29 cellular contexts compared by ENCODE assay signal in genomic region chr22:47376322-47376700, GRCh38.
"Had no signal": no experiment of that assay in that cellular context is flagged by ENCODE, and none has a peak within 500 bp of the region (broad histone marks: within the 10 kb centered on the region; RNA-seq: fewer than 3 reads in every experiment).

No MANE protein-coding gene starts in this region.

- H3K4me3 ChIP-seq: ascending aorta, breast epithelium, cardiac muscle cell, esophagus muscularis mucosa, gastrocnemius medialis had no signal

- H3K4me1 ChIP-seq: ascending aorta, breast epithelium, esophagus muscularis mucosa, foreskin keratinocyte, gastrocnemius medialis had no signal

- ATAC-seq: activated naive CD4-positive, alpha-beta T cell treated with anti-CD3 and anti-CD28 coated beads, Interleukin-2, amount 50 U/mL, for 72 hours; activated T-cell treated with anti-CD3 and anti-CD28 coated beads, Interleukin-2, amount 50 U/mL, for 72 hours; effector memory CD8-positive, alpha-beta T cell; foreskin keratinocyte; gastrocnemius medialis had no signal

- H3K9me3 ChIP-seq: ascending aorta, breast epithelium, esophagus muscularis mucosa, gastrocnemius medialis had no signal

- H3K36me3 ChIP-seq: ascending aorta, breast epithelium, cardiac muscle cell, esophagus muscularis mucosa, gastrocnemius medialis had no signal

- H3K27me3 Mint-ChIP-seq: activated CD4-positive, alpha-beta memory T cell treated with anti-CD3 and anti-CD28 coated beads, Interleukin-2, amount 10 ng/mL, durations not matched to agents 7 days and 5 days; activated CD4-positive, alpha-beta T cell treated with anti-CD3 and anti-CD28 coated beads, Interleukin-2, amount 10 ng/mL, durations not matched to agents 7 days and 5 days; activated naive CD4-positive, alpha-beta T cell treated with anti-CD3 and anti-CD28 coated beads, Interleukin-2, amount 10 ng/mL, durations not matched to agents 7 days and 5 days; activated naive CD8-positive, alpha-beta T cell treated with anti-CD3 and anti-CD28 coated beads, Interleukin-2, amount 10 ng/mL, durations not matched to agents 7 days and 5 days had no signal

- H3K4me3 Mint-ChIP-seq: activated CD4-positive, alpha-beta memory T cell treated with anti-CD3 and anti-CD28 coated beads, Interleukin-2, amount 10 ng/mL, durations not matched to agents 7 days and 5 days; activated CD4-positive, alpha-beta T cell treated with anti-CD3 and anti-CD28 coated beads, Interleukin-2, amount 10 ng/mL, durations not matched to agents 7 days and 5 days; activated naive CD4-positive, alpha-beta T cell treated with anti-CD3 and anti-CD28 coated beads, Interleukin-2, amount 10 ng/mL, durations not matched to agents 7 days and 5 days; activated naive CD8-positive, alpha-beta T cell treated with anti-CD3 and anti-CD28 coated beads, Interleukin-2, amount 10 ng/mL, durations not matched to agents 7 days and 5 days; activated T-cell treated with anti-CD3 and anti-CD28 coated beads, Interleukin-2, amount 50 U/mL, for 24 hours; activated T-cell treated with anti-CD3 and anti-CD28 coated beads, Interleukin-2, amount 50 U/mL, for 72 hours; brain; central memory CD8-positive, alpha-beta T cell; effector memory CD8-positive, alpha-beta T cell had no signal

- H3K36me3 Mint-ChIP-seq: activated naive CD4-positive, alpha-beta T cell treated with anti-CD3 and anti-CD28 coated beads, Interleukin-2, amount 10 ng/mL, durations not matched to agents 7 days and 5 days; activated naive CD8-positive, alpha-beta T cell treated with anti-CD3 and anti-CD28 coated beads, Interleukin-2, amount 10 ng/mL, durations not matched to agents 7 days and 5 days; brain had no signal

- H3K27me3 ChIP-seq: ascending aorta, cardiac muscle cell, foreskin keratinocyte had no signal

- H3K27ac Mint-ChIP-seq: activated CD4-positive, alpha-beta memory T cell treated with anti-CD3 and anti-CD28 coated beads, Interleukin-2, amount 10 ng/mL, durations not matched to agents 7 days and 5 days; activated CD4-positive, alpha-beta T cell treated with anti-CD3 and anti-CD28 coated beads, Interleukin-2, amount 10 ng/mL, durations not matched to agents 7 days and 5 days; activated naive CD4-positive, alpha-beta T cell treated with anti-CD3 and anti-CD28 coated beads, Interleukin-2, amount 10 ng/mL, durations not matched to agents 7 days and 5 days; activated naive CD4-positive, alpha-beta T cell treated with anti-CD3 and anti-CD28 coated beads, Interleukin-2, amount 50 U/mL, for 72 hours; activated naive CD8-positive, alpha-beta T cell treated with anti-CD3 and anti-CD28 coated beads, Interleukin-2, amount 10 ng/mL, durations not matched to agents 7 days and 5 days; activated T-cell treated with anti-CD3 and anti-CD28 coated beads, Interleukin-2, amount 50 U/mL, for 24 hours; activated T-cell treated with anti-CD3 and anti-CD28 coated beads, Interleukin-2, amount 50 U/mL, for 72 hours; brain; effector memory CD8-positive, alpha-beta T cell had no signal

- H3K27ac ChIP-seq: ascending aorta, breast epithelium, cardiac muscle cell, esophagus muscularis mucosa, foreskin keratinocyte, gastrocnemius medialis had no signal

- DNase-seq: activated CD4-positive, alpha-beta memory T cell treated with anti-CD3 and anti-CD28 coated beads, Interleukin-2, amount 10 ng/mL, durations not matched to agents 7 days and 5 days; activated CD4-positive, alpha-beta T cell treated with anti-CD3 and anti-CD28 coated beads for 1 hour; activated CD4-positive, alpha-beta T cell treated with anti-CD3 and anti-CD28 coated beads for 4 hours; activated CD4-positive, alpha-beta T cell treated with anti-CD3 and anti-CD28 coated beads, Interleukin-2, amount 10 ng/mL, durations not matched to agents 7 days and 5 days; activated CD4-positive, alpha-beta T cell treated with anti-CD3 and anti-CD28 coated beads, Interleukin-2, amount 50 U/mL, for 4 hours; activated CD8-positive, alpha-beta memory T cell treated with anti-CD3 and anti-CD28 coated beads, Interleukin-2, amount 50 U/mL, for 48 hours; activated gamma-delta T cell; activated naive CD4-positive, alpha-beta T cell; activated naive CD4-positive, alpha-beta T cell treated with anti-CD3 and anti-CD28 coated beads, Interleukin-2, amount 10 ng/mL, durations not matched to agents 7 days and 5 days; activated naive CD8-positive, alpha-beta T cell treated with anti-CD3 and anti-CD28 coated beads, Interleukin-2, amount 10 ng/mL, durations not matched to agents 7 days and 5 days; activated T-cell treated with anti-CD3 and anti-CD28 coated beads for 4 hours; activated T-cell treated with anti-CD3 and anti-CD28 coated beads, Interleukin-2, amount 50 U/mL, for 24 hours; activated T-cell treated with anti-CD3 and anti-CD28 coated beads, Interleukin-2, amount 50 U/mL, for 72 hours; cortex of kidney; dermis blood vessel endothelial cell; effector CD4-positive, alpha-beta T cell; effector memory CD8-positive, alpha-beta T cell; erythroblast; foreskin keratinocyte; gastrocnemius medialis; glutamatergic neuron; T-helper 2 cell had no signal

- H3K4me1 Mint-ChIP-seq: activated CD4-positive, alpha-beta memory T cell treated with anti-CD3 and anti-CD28 coated beads, Interleukin-2, amount 10 ng/mL, durations not matched to agents 7 days and 5 days; activated CD4-positive, alpha-beta T cell treated with anti-CD3 and anti-CD28 coated beads, Interleukin-2, amount 10 ng/mL, durations not matched to agents 7 days and 5 days; activated naive CD4-positive, alpha-beta T cell treated with anti-CD3 and anti-CD28 coated beads, Interleukin-2, amount 10 ng/mL, durations not matched to agents 7 days and 5 days; activated naive CD8-positive, alpha-beta T cell treated with anti-CD3 and anti-CD28 coated beads, Interleukin-2, amount 10 ng/mL, durations not matched to agents 7 days and 5 days; brain; central memory CD8-positive, alpha-beta T cell had no signal
